ENCODE assay signal across 35 cellular contexts in the genomic region with DNA sequence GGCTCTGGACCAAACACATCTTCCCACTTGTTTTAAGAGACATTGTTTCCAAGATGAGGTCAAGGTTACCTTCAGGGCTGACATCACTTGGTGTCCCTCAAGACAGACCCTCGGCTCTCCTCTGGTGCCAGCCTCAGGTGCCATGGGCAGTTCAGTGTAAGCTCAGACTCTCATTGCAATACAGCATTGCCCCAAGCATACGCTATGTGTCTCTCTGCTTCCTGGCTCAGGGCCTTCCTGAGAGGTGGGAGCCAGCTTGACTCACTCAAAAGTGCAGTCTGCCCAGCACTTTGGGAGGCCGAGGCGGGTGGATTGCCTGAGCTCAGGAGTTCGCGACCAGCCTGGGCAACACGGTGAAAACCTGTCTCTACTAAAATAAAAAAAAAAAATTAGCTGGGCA. TPM values are rescaled to one million over a fixed set of nuclear protein-coding genes. Genes with fewer than 3 reads are reported as not detected.
"Had no signal": no experiment of that assay in that cellular context is flagged by ENCODE, and none has a peak within 500 bp of the region (broad histone marks: within the 10 kb centered on the region; RNA-seq: fewer than 3 reads in every experiment).

No MANE protein-coding gene starts in this region.

- H3K4me3 Mint-ChIP-seq: activated CD4-positive, alpha-beta T cell treated with anti-CD3 and anti-CD28 coated beads for 36 hours; activated CD4-positive, alpha-beta T cell treated with anti-CD3 and anti-CD28 coated beads, Interleukin-2, amount 10 ng/mL, durations not matched to agents 7 days and 5 days; activated CD8-positive, alpha-beta T cell treated with anti-CD3 and anti-CD28 coated beads for 36 hours; activated naive CD4-positive, alpha-beta T cell treated with anti-CD3 and anti-CD28 coated beads, Interleukin-2, amount 10 ng/mL, durations not matched to agents 7 days and 5 days; activated naive CD4-positive, alpha-beta T cell treated with anti-CD3 and anti-CD28 coated beads, Interleukin-2, amount 50 U/mL, for 24 hours; activated naive CD8-positive, alpha-beta T cell; activated naive CD8-positive, alpha-beta T cell treated with anti-CD3 and anti-CD28 coated beads, Interleukin-2, amount 10 ng/mL, durations not matched to agents 7 days and 5 days; activated naive CD8-positive, alpha-beta T cell treated with anti-CD3 and anti-CD28 coated beads, Interleukin-2, amount 50 U/mL, for 24 hours; activated T-cell treated with anti-CD3 and anti-CD28 coated beads, Interleukin-2, amount 50 U/mL, for 24 hours; brain; central memory CD8-positive, alpha-beta T cell; T-helper 1 cell treated with Interleukin-12 subunit alpha and Interleukin-12 subunit beta and Interleukin-4 antibody, amounts not matched to agents 30 μg/mL and 1 μg/mL, for 36 hours; T-helper 2 cell treated with Interferon-gamma antibody and Interleukin-4, amounts not matched to agents 5 μg/mL and 100 μg/mL, for 36 hours; WTC11 had no signal

- H3K36me3 Mint-ChIP-seq: activated naive CD4-positive, alpha-beta T cell treated with anti-CD3 and anti-CD28 coated beads, Interleukin-2, amount 10 ng/mL, durations not matched to agents 7 days and 5 days; activated naive CD4-positive, alpha-beta T cell treated with anti-CD3 and anti-CD28 coated beads, Interleukin-2, amount 50 U/mL, for 24 hours; activated naive CD8-positive, alpha-beta T cell; activated naive CD8-positive, alpha-beta T cell treated with anti-CD3 and anti-CD28 coated beads, Interleukin-2, amount 10 ng/mL, durations not matched to agents 7 days and 5 days; brain; WTC11 had no signal

- H3K4me3 ChIP-seq: ascending aorta, cardiac muscle cell had no signal

- H3K9me3 Mint-ChIP-seq: activated CD4-positive, alpha-beta T cell treated with anti-CD3 and anti-CD28 coated beads, Interleukin-2, amount 10 ng/mL, durations not matched to agents 7 days and 5 days; activated CD8-positive, alpha-beta T cell treated with anti-CD3 and anti-CD28 coated beads for 36 hours; activated naive CD4-positive, alpha-beta T cell treated with anti-CD3 and anti-CD28 coated beads, Interleukin-2, amount 10 ng/mL, durations not matched to agents 7 days and 5 days; activated naive CD4-positive, alpha-beta T cell treated with anti-CD3 and anti-CD28 coated beads, Interleukin-2, amount 50 U/mL, for 24 hours; activated naive CD8-positive, alpha-beta T cell treated with anti-CD3 and anti-CD28 coated beads, Interleukin-2, amount 10 ng/mL, durations not matched to agents 7 days and 5 days; activated naive CD8-positive, alpha-beta T cell treated with anti-CD3 and anti-CD28 coated beads, Interleukin-2, amount 50 U/mL, for 24 hours; activated T-cell treated with anti-CD3 and anti-CD28 coated beads, Interleukin-2, amount 50 U/mL, for 24 hours; activated T-helper 2 cell treated with anti-CD3 and anti-CD28 coated beads, Interferon-gamma antibody, Interleukin-2, Interleukin-4, amounts not matched to agents 10 μg/mL and 5 μg/mL and 100 μg/mL, durations not matched to agents 14 hours and 24 hours and 36 hours; brain; central memory CD8-positive, alpha-beta T cell; T-helper 1 cell treated with Interleukin-12 subunit alpha and Interleukin-12 subunit beta and Interleukin-4 antibody, amounts not matched to agents 30 μg/mL and 1 μg/mL, for 36 hours; T-helper 2 cell treated with Interferon-gamma antibody and Interleukin-4, amounts not matched to agents 5 μg/mL and 100 μg/mL, for 36 hours; WTC11 had no signal

- H3K9me3 ChIP-seq: ascending aorta had no signal

- H3K27me3 Mint-ChIP-seq: activated CD4-positive, alpha-beta T cell treated with anti-CD3 and anti-CD28 coated beads for 36 hours; activated CD4-positive, alpha-beta T cell treated with anti-CD3 and anti-CD28 coated beads, Interleukin-2, amount 10 ng/mL, durations not matched to agents 7 days and 5 days; activated naive CD4-positive, alpha-beta T cell treated with anti-CD3 and anti-CD28 coated beads, Interleukin-2, amount 10 ng/mL, durations not matched to agents 7 days and 5 days; activated T-cell treated with anti-CD3 and anti-CD28 coated beads, Interleukin-2, amount 50 U/mL, for 24 hours; central memory CD8-positive, alpha-beta T cell had no signal

- H3K36me3 ChIP-seq: ascending aorta, cardiac muscle cell had no signal

- H3K27ac Mint-ChIP-seq: activated CD4-positive, alpha-beta T cell treated with anti-CD3 and anti-CD28 coated beads for 36 hours; activated CD4-positive, alpha-beta T cell treated with anti-CD3 and anti-CD28 coated beads, Interleukin-2, amount 10 ng/mL, durations not matched to agents 7 days and 5 days; activated CD8-positive, alpha-beta T cell treated with anti-CD3 and anti-CD28 coated beads for 36 hours; activated naive CD4-positive, alpha-beta T cell treated with anti-CD3 and anti-CD28 coated beads, Interleukin-2, amount 10 ng/mL, durations not matched to agents 7 days and 5 days; activated naive CD4-positive, alpha-beta T cell treated with anti-CD3 and anti-CD28 coated beads, Interleukin-2, amount 50 U/mL, for 24 hours; activated naive CD8-positive, alpha-beta T cell; activated naive CD8-positive, alpha-beta T cell treated with anti-CD3 and anti-CD28 coated beads, Interleukin-2, amount 10 ng/mL, durations not matched to agents 7 days and 5 days; activated naive CD8-positive, alpha-beta T cell treated with anti-CD3 and anti-CD28 coated beads, Interleukin-2, amount 50 U/mL, for 24 hours; activated T-cell treated with anti-CD3 and anti-CD28 coated beads, Interleukin-2, amount 50 U/mL, for 24 hours; activated T-helper 2 cell treated with anti-CD3 and anti-CD28 coated beads, Interferon-gamma antibody, Interleukin-2, Interleukin-4, amounts not matched to agents 10 μg/mL and 5 μg/mL and 100 μg/mL, durations not matched to agents 14 hours and 24 hours and 36 hours; T-helper 1 cell treated with Interleukin-12 subunit alpha and Interleukin-12 subunit beta and Interleukin-4 antibody, amounts not matched to agents 30 μg/mL and 1 μg/mL, for 36 hours; T-helper 2 cell treated with Interferon-gamma antibody and Interleukin-4, amounts not matched to agents 5 μg/mL and 100 μg/mL, for 36 hours; WTC11 had no signal

- H3K4me1 Mint-ChIP-seq: activated CD4-positive, alpha-beta T cell treated with anti-CD3 and anti-CD28 coated beads for 36 hours; activated CD4-positive, alpha-beta T cell treated with anti-CD3 and anti-CD28 coated beads, Interleukin-2, amount 10 ng/mL, durations not matched to agents 7 days and 5 days; activated naive CD4-positive, alpha-beta T cell treated with anti-CD3 and anti-CD28 coated beads, Interleukin-2, amount 10 ng/mL, durations not matched to agents 7 days and 5 days; activated naive CD4-positive, alpha-beta T cell treated with anti-CD3 and anti-CD28 coated beads, Interleukin-2, amount 50 U/mL, for 24 hours; activated naive CD8-positive, alpha-beta T cell treated with anti-CD3 and anti-CD28 coated beads, Interleukin-2, amount 50 U/mL, for 24 hours; central memory CD8-positive, alpha-beta T cell had no signal

- H3K27me3 ChIP-seq: ascending aorta, cardiac muscle cell had no signal

- DNase-seq: activated CD4-positive, alpha-beta T cell treated with anti-CD3 and anti-CD28 coated beads for 1 hour; activated CD4-positive, alpha-beta T cell treated with anti-CD3 and anti-CD28 coated beads for 36 hours; activated CD4-positive, alpha-beta T cell treated with anti-CD3 and anti-CD28 coated beads for 48 hours; activated CD4-positive, alpha-beta T cell treated with anti-CD3 and anti-CD28 coated beads, Interleukin-2, amount 10 ng/mL, durations not matched to agents 7 days and 5 days; activated CD4-positive, alpha-beta T cell treated with anti-CD3 and anti-CD28 coated beads, Interleukin-2, amount 50 U/mL, for 48 hours; activated CD4-positive, CD25-positive, alpha-beta regulatory T cell; activated CD8-positive, alpha-beta memory T cell treated with anti-CD3 and anti-CD28 coated beads, Interleukin-2, amount 50 U/mL, for 4 hours; activated CD8-positive, alpha-beta T cell treated with anti-CD3 and anti-CD28 coated beads for 36 hours; activated effector memory CD4-positive, alpha-beta T cell treated with Interleukin-2 at 50 U/mL for 16 hours; activated gamma-delta T cell; activated naive CD4-positive, alpha-beta T cell treated with anti-CD3 and anti-CD28 coated beads, Interleukin-2, amount 10 ng/mL, durations not matched to agents 7 days and 5 days; activated naive CD4-positive, alpha-beta T cell treated with Interleukin-2 at 50 U/mL for 16 hours; activated naive CD8-positive, alpha-beta T cell treated with anti-CD3 and anti-CD28 coated beads, Interleukin-2, amount 10 ng/mL, durations not matched to agents 7 days and 5 days; activated naive CD8-positive, alpha-beta T cell treated with anti-CD3 and anti-CD28 coated beads, Interleukin-2, amount 50 U/mL, for 24 hours; activated T-cell treated with anti-CD3 and anti-CD28 coated beads, Interleukin-2, amount 50 U/mL, for 24 hours; activated T-cell treated with anti-CD3 and anti-CD28 coated beads, Interleukin-2, amount 50 U/mL, for 48 hours; amygdala; anterior cingulate cortex; caudate nucleus; SW 1271; T-helper 1 cell; T-helper 2 cell; T-helper 9 cell had no signal

- H3K27ac ChIP-seq: ascending aorta, cardiac muscle cell, VCaP had no signal

RNA-seq across cellular contexts. Expression of a gene that starts 51.7 kb away (rescaled TPM):
- total RNA-seq: activated CD4-positive, alpha-beta T cell treated with anti-CD3 and anti-CD28 coated beads for 36 hours; activated CD4-positive, alpha-beta T cell treated with anti-CD3 and anti-CD28 coated beads, Interleukin-2, amount 10 ng/mL, durations not matched to agents 7 days and 5 days; activated CD8-positive, alpha-beta memory T cell treated with anti-CD3 and anti-CD28 coated beads for 36 hours; activated CD8-positive, alpha-beta T cell treated with anti-CD3 and anti-CD28 coated beads for 36 hours; activated naive CD8-positive, alpha-beta T cell treated with anti-CD3 and anti-CD28 coated beads, Interleukin-2, amount 10 ng/mL, durations not matched to agents 7 days and 5 days; activated T-helper 2 cell treated with anti-CD3 and anti-CD28 coated beads, Interferon-gamma antibody, Interleukin-2, Interleukin-4, amounts not matched to agents 10 μg/mL and 5 μg/mL and 100 μg/mL, durations not matched to agents 14 hours and 24 hours and 36 hours had no signal
